In the genomic region with DNA sequence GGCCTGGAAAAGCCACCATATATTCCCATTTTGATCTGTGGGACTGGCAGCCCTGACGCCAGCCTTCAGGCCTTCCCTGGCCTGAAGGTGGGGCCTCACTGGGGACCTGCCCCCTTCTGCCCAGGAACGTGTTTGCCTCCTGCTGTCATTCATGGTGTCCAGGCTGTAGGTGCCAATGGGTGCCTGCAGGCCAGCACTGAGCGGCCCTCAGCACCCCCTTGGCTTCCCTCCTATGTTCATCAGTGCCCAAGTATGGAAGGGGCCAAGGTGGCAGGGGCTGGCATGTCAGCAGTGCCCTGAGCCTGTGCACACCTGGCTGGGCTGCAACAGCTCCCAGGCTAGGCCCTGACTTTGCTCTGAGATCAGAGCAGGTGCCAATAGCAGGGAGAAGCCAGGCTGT, we compare ENCODE assay signal across 24 cellular contexts.
"Had no signal": no experiment of that assay in that cellular context is flagged by ENCODE, and none has a peak within 500 bp of the region (broad histone marks: within the 10 kb centered on the region; RNA-seq: fewer than 3 reads in every experiment).

No MANE protein-coding gene starts in this region.

- H3K27ac Mint-ChIP-seq: dendritic cell treated with granulocyte-macrophage colony-stimulating factor and Interleukin-4, amounts not matched to agents 40 ng/mL and 50 ng/mL, for 4 days; endodermal cell; memory B cell; natural killer cell treated with Interleukin-12 subunit alpha and Interleukin-12 subunit beta and Interleukin-15 and Interleukin-18, amount 100 ng/mL, for 72 hours; type B pancreatic cell had no signal

- H3K4me1 Mint-ChIP-seq: endodermal cell, memory B cell, neural crest cell had no signal

- DNase-seq: colonic mucosa; effector CD8-positive, alpha-beta T cell; endodermal cell; foreskin keratinocyte; heart left ventricle; kidney; right cardiac atrium; sigmoid colon; stimulated activated CD4-positive, alpha-beta T cell treated with anti-CD3 and anti-CD28 coated beads, Interleukin-2, amount 100 ng/mL, for 24 hours; stimulated activated CD4-positive, alpha-beta T cell treated with anti-CD3 and anti-CD28 coated beads, Interleukin-4, amount 100 ng/mL, for 4 hours; stimulated activated naive CD4-positive, alpha-beta T cell; testis; tibial artery; uterus had no signal

- H3K36me3 Mint-ChIP-seq: memory B cell; natural killer cell treated with Interleukin-12 subunit alpha and Interleukin-12 subunit beta and Interleukin-15 and Interleukin-18, amount 100 ng/mL, for 72 hours; type B pancreatic cell had no signal

- H3K27me3 Mint-ChIP-seq: memory B cell had no signal

- H3K27ac ChIP-seq: colonic mucosa, epithelial cell of prostate, foreskin keratinocyte, gastroesophageal sphincter, heart left ventricle, hepatocyte, prostate gland, sigmoid colon, testis, tibial artery, uterus had no signal

- ATAC-seq: gastroesophageal sphincter, left lobe of liver had no signal

- H3K9me3 Mint-ChIP-seq: dendritic cell treated with granulocyte-macrophage colony-stimulating factor and Interleukin-4, amounts not matched to agents 40 ng/mL and 50 ng/mL, for 4 days; endodermal cell; memory B cell; natural killer cell treated with Interleukin-12 subunit alpha and Interleukin-12 subunit beta and Interleukin-15 and Interleukin-18, amount 100 ng/mL, for 72 hours; neural crest cell; type B pancreatic cell had no signal

- H3K4me3 Mint-ChIP-seq: dendritic cell treated with granulocyte-macrophage colony-stimulating factor and Interleukin-4, amounts not matched to agents 40 ng/mL and 50 ng/mL, for 4 days; endodermal cell; memory B cell; natural killer cell treated with Interleukin-12 subunit alpha and Interleukin-12 subunit beta and Interleukin-15 and Interleukin-18, amount 100 ng/mL, for 72 hours; neural crest cell; type B pancreatic cell had no signal
